Comparison of ENCODE assay signal across 8 cellular contexts in the genomic region with DNA sequence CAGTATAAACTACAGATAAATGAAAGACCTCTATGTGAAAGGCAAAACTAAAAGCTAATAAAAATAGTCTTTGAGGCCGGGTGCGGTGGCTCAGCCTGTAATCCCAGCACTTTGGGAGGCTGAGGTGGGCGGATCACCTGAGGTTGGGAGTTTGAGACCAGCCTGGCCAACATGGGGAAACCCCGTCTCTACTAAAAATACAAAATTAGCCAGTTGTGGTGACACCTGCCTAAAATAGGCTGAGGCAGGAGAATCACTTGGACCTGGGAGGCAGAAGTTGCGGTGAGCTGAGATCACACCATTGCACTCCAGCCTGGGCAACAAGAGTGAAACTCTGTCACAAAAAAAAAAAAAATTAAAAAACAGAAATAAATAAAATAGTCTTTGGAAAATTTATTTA. TPM values are rescaled to one million over a fixed set of nuclear protein-coding genes. Genes with fewer than 3 reads are reported as not detected.
A peak's percentile ranks its signal among the peaks of the same experiment; 100 is the strongest.
DNase-seq lines count a peak whose midpoint lies in the region; ATAC-seq and TF ChIP-seq lines count a peak whose summit lies in the region.
"Not testable (repeated sequence)": the region's sequence is repeated elsewhere in the genome, so short reads cannot be mapped to it uniquely, and the experiment has no call there.
"Had no signal": no experiment of that assay in that cellular context is flagged by ENCODE, and none has a peak within 500 bp of the region (broad histone marks: within the 10 kb centered on the region; RNA-seq: fewer than 3 reads in every experiment).

No MANE protein-coding gene starts in this region.

- not testable (repeated sequence) for BruUV-seq in MCF 10A (replicated peaks; lab: Mats Ljungman, UMichigan)

- H3K4me1 ChIP-seq in BLaER1 treated with 17β-estradiol and CSF1 and Interleukin-3, amounts not matched to agents 10 nM and 100 nM, result peaks cover 0 to 30% (median 25%) of the 10 kb centered on the region in 10 experiments; a peak in 17 of 20 replicates
- H3K4me1 ChIP-seq in KMS-11 (ENCODE audit: low read depth, poor library complexity, severe bottlenecking) (peaks cover 46% of the 10 kb centered on the region), OCI-LY3 (ENCODE audit: low read length) (peaks cover 10% of the 10 kb centered on the region)

- H3K36me3 Mint-ChIP-seq in T-helper 17 cell (ENCODE audit: low read depth); MCF 10A (ENCODE audit: insufficient read depth, unreplicated experiment); natural killer cell; stimulated activated memory B cell treated with anti-CD40 and anti-IgM and Interleukin-4, amounts not matched to agents 10 μg/mL and 1 μg/mL and 100 μg/mL, for 72 hours: not testable (repeated sequence)

- H3K9me3 ChIP-seq in BLaER1 treated with 17β-estradiol and CSF1 and Interleukin-3, amounts not matched to agents 10 nM and 100 nM (replicated peaks in 1 of 11); OCI-LY3 (ENCODE audit: insufficient read depth, low read length); T-helper 17 cell (ENCODE audit: control insufficient read depth, low read length, poor library complexity, severe bottlenecking): not testable (repeated sequence)

- not testable (repeated sequence) for H3K4me1 Mint-ChIP-seq in T-helper 17 cell; MCF 10A (ENCODE audit: insufficient read depth, unreplicated experiment)
- H3K4me1 Mint-ChIP-seq in natural killer cell, result peaks cover 6 to 16% of the 10 kb centered on the region in 2 donors
- H3K4me1 Mint-ChIP-seq in stimulated activated memory B cell treated with anti-CD40 and anti-IgM and Interleukin-4, amounts not matched to agents 10 μg/mL and 1 μg/mL and 100 μg/mL, for 72 hours, result peaks cover 13% of the 10 kb centered on the region

- CTCF ChIA-PET in MCF 10A (lab: Yijun Ruan, JAX), result interaction anchor here (0.5 to 1.2 kb wide), 3 partner anchors 12 to 236 kb away, joined by 3 to 4 read pairs (median 3); no protein-coding TSS in a partner anchor

- intact Hi-C loops in MCF 10A (cut with micrococcal nuclease); natural killer cell (cut with micrococcal nuclease): not testable (repeated sequence)

- H3K9ac ChIP-seq in BLaER1 treated with 17β-estradiol and CSF1 and Interleukin-3, amounts not matched to agents 10 nM and 100 nM; OCI-LY3 (ENCODE audit: low read length): not testable (repeated sequence)
- peak overlapping the region; percentile 62; the same call in 1 of the 2 replicates for H3K9ac ChIP-seq in KMS-11

- not testable (repeated sequence) for H3K27me3 Mint-ChIP-seq in T-helper 17 cell; MCF 10A (ENCODE audit: insufficient read depth, unreplicated experiment); natural killer cell (ENCODE audit: low read depth in 2 of 2); stimulated activated memory B cell treated with anti-CD40 and anti-IgM and Interleukin-4, amounts not matched to agents 10 μg/mL and 1 μg/mL and 100 μg/mL, for 72 hours

- not testable (repeated sequence) for H3K36me3 ChIP-seq in BLaER1 treated with 17β-estradiol and CSF1 and Interleukin-3, amounts not matched to agents 10 nM and 100 nM; KMS-11 (ENCODE audit: insufficient read depth); OCI-LY3 (replicated peaks; ENCODE audit: low read depth, low read length)

- not testable (repeated sequence) for H3K4me3 ChIP-seq in BLaER1 treated with 17β-estradiol and CSF1 and Interleukin-3, amounts not matched to agents 10 nM and 100 nM; KMS-11 (IDR thresholded peaks at IDR 0.05; ENCODE audit: insufficient read depth, low read depth, low read length)
- peak overlapping the region; percentile 67 for H3K4me3 ChIP-seq in OCI-LY3 (ENCODE audit: low read length)

- not testable (repeated sequence) for TF ChIP-seq CTCF in KMS-11 (conservative IDR thresholded peaks at IDR 0.05; ENCODE audit: low read depth, low read length); OCI-LY3 (IDR thresholded peaks at IDR 0.05; ENCODE audit: low read depth, low read length); MCF 10A (IDR thresholded peaks at IDR 0.05; ENCODE audit: unreplicated experiment); natural killer cell (IDR thresholded peaks at IDR 0.05)

- not testable (repeated sequence) for H3K27ac ChIP-seq in BLaER1 treated with 17β-estradiol and CSF1 and Interleukin-3, amounts not matched to agents 10 nM and 100 nM; OCI-LY3 (ENCODE audit: low read length)
- peak overlapping the region; percentile 91 for H3K27ac ChIP-seq in KMS-11

- H3K27me3 ChIP-seq in BLaER1 treated with 17β-estradiol and CSF1 and Interleukin-3, amounts not matched to agents 10 nM and 100 nM; KMS-11 (ENCODE audit: insufficient read depth, low read depth); OCI-LY3 (ENCODE audit: low read depth, low read length): not testable (repeated sequence)

- not testable (repeated sequence) for DNase-seq in T-helper 17 cell; MCF 10A (ENCODE audit: unreplicated experiment); natural killer cell

- H3K4me2 ChIP-seq in BLaER1 treated with 17β-estradiol and CSF1 and Interleukin-3, amounts not matched to agents 10 nM and 100 nM, result peak overlapping the region in 6 of 11 experiments; percentile 25 to 57 (median 44); a peak in 10 of 22 replicates
- H3K4me2 ChIP-seq in KMS-11 (peak overlapping the region; percentile 97), OCI-LY3 (ENCODE audit: low read length) (peak overlapping the region; percentile 73)

- H3K27ac Mint-ChIP-seq in T-helper 17 cell, result peak overlapping the region; percentile 45
- peak overlapping the region; percentile 7 for H3K27ac Mint-ChIP-seq in MCF 10A (ENCODE audit: low read depth, unreplicated experiment)
- peak overlapping the region; percentile 39 to 77 for H3K27ac Mint-ChIP-seq in natural killer cell
- H3K27ac Mint-ChIP-seq in stimulated activated memory B cell treated with anti-CD40 and anti-IgM and Interleukin-4, amounts not matched to agents 10 μg/mL and 1 μg/mL and 100 μg/mL, for 72 hours, result peak overlapping the region; percentile 70

- H3K79me2 ChIP-seq in KMS-11 (ENCODE audit: insufficient read depth, low read depth); OCI-LY3 (ENCODE audit: low read length): not testable (repeated sequence)

- H3K4me3 Mint-ChIP-seq in T-helper 17 cell; MCF 10A (ENCODE audit: unreplicated experiment); natural killer cell; stimulated activated memory B cell treated with anti-CD40 and anti-IgM and Interleukin-4, amounts not matched to agents 10 μg/mL and 1 μg/mL and 100 μg/mL, for 72 hours: not testable (repeated sequence)

- ATAC-seq in T-helper 17 cell; natural killer cell; stimulated activated memory B cell treated with anti-CD40 and anti-IgM and Interleukin-4, amounts not matched to agents 10 μg/mL and 1 μg/mL and 100 μg/mL, for 72 hours: not testable (repeated sequence)

- not testable (repeated sequence) for H2AFZ ChIP-seq in KMS-11 (ENCODE audit: low read depth); OCI-LY3 (ENCODE audit: low read depth, low read length)

- POLR2A ChIA-PET in MCF 10A (lab: Yijun Ruan, JAX), result not testable (repeated sequence)

- not testable (repeated sequence) for H4K20me1 ChIP-seq in BLaER1 treated with 17β-estradiol and CSF1 and Interleukin-3, amounts not matched to agents 10 nM and 100 nM; KMS-11 (ENCODE audit: insufficient read depth); OCI-LY3 (ENCODE audit: insufficient read depth, low read length)

- H3K9me3 Mint-ChIP-seq in MCF 10A (ENCODE audit: unreplicated experiment); natural killer cell; stimulated activated memory B cell treated with anti-CD40 and anti-IgM and Interleukin-4, amounts not matched to agents 10 μg/mL and 1 μg/mL and 100 μg/mL, for 72 hours: not testable (repeated sequence)

RNA-seq across cellular contexts. Expression of a gene that starts 37.1 kb away (rescaled TPM):
- 1 to 10 TPM; 7.3 to 7.5 TPM for total RNA-seq in T-helper 17 cell
- total RNA-seq in MCF 10A (2022), result 0.86 and 1.2 TPM in 2 replicates
- total RNA-seq in natural killer cell, result 1 to 10 TPM; 4.3 to 6.4 (median 4.9) TPM
- total RNA-seq: G401 had no signal

RNA-seq across cellular contexts. Expression of a gene that starts 38.5 kb away (rescaled TPM):
- total RNA-seq in T-helper 17 cell (10 to 100 TPM; 52.6 to 78.8 TPM), MCF 10A (2022) (37.6 and 43.0 TPM in 2 replicates), natural killer cell (10 to 100 TPM; 11.5 to 17.9 (median 16.8) TPM)

RNA-seq across cellular contexts. Expression of a gene that starts 54.0 kb away (rescaled TPM):
- total RNA-seq in T-helper 17 cell (10 to 100 TPM; 41.5 to 54.2 TPM), MCF 10A (2022) (37.8 and 43.1 TPM in 2 replicates), natural killer cell (100 to 1,000 TPM in 1 of 3 donors, 10 to 100 TPM in 2; 78.1 to 111 (median 87.8) TPM)

Comparison
In these comparisons a context has a peak if more than half of its experiments do, and no peak if none do; other contexts are left out.
1. H3K4me2 ChIP-seq: peak in every context shown above with its lines; median percentile 97 in KMS-11; 73 in OCI-LY3; 44 in BLaER1 treated with 17β-estradiol and CSF1 and Interleukin-3, amounts not matched to agents 10 nM and 100 nM.
2. H3K27ac Mint-ChIP-seq: peak in every context shown above with its lines; median percentile 70 in stimulated activated memory B cell treated with anti-CD40 and anti-IgM and Interleukin-4, amounts not matched to agents 10 μg/mL and 1 μg/mL and 100 μg/mL, for 72 hours; 58 in natural killer cell; 45 in T-helper 17 cell; 7 in MCF 10A.